ENCODE assay signal across 21 cellular contexts in genomic region chr17:17801800-17802481, GRCh38. TPM values are rescaled to one million over a fixed set of nuclear protein-coding genes. Genes with fewer than 3 reads are reported as not detected.
DNase-seq lines count a peak whose midpoint lies in the region; ATAC-seq lines count a peak whose summit lies in the region.
"Had no signal": no experiment of that assay in that cellular context is flagged by ENCODE, and none has a peak within 500 bp of the region (broad histone marks: within the 10 kb centered on the region; RNA-seq: fewer than 3 reads in every experiment).

No MANE protein-coding gene starts in this region.

- peaks cover 8% of the 10 kb centered on the region for H3K36me3 ChIP-seq in Karpas-422 (ENCODE audit: insufficient read depth, low read length)

- CTCF ChIA-PET in activated CD8-positive, alpha-beta memory T cell treated with anti-CD3 and anti-CD28 coated beads, Interleukin-2, amount 10 ng/mL, durations not matched to agents 7 days and 5 days (lab: Charles Lee), result interaction anchor here (1.8 kb wide), 2 partner anchors 9 to 11 kb away, joined by 7 to 10 read pairs; no protein-coding TSS in a partner anchor

- H3K9me3 ChIP-seq in Karpas-422 (ENCODE audit: low read length), result no peaks in the 10 kb centered on the region

- H3K4me3 ChIP-seq in Karpas-422 (ENCODE audit: low read length), result no peak overlapping the region

- H4K20me1 ChIP-seq in Karpas-422 (ENCODE audit: insufficient read depth, low read depth, low read length), result no peaks in the 10 kb centered on the region; the same call in 1 of the 2 replicates

- no peak overlapping the region for H2AFZ ChIP-seq in Karpas-422 (ENCODE audit: low read length)

- H3K79me2 ChIP-seq in Karpas-422 (ENCODE audit: low read length), result no peaks in the 10 kb centered on the region

- ATAC-seq in stimulated activated naive B cell treated with anti-CD40 and anti-IgM and Interleukin-4, amounts not matched to agents 10 μg/mL and 1 μg/mL and 100 μg/mL, for 72 hours (replicated peaks), result no peak
- ATAC-seq in activated CD8-positive, alpha-beta memory T cell treated with anti-CD3 and anti-CD28 coated beads, Interleukin-2, amount 10 ng/mL, durations not matched to agents 7 days and 5 days, result no peak
- ATAC-seq in GM21515 (IDR thresholded peaks at IDR 0.05; ENCODE audit: unreplicated experiment), result no peak
- ATAC-seq: CD8-positive, alpha-beta T cell; Panc1 had no signal

- no peak overlapping the region for H3K4me2 ChIP-seq in Karpas-422 (ENCODE audit: low read depth, low read length, poor library complexity, severe bottlenecking)

- H3K27me3 Mint-ChIP-seq in stimulated activated naive B cell treated with anti-CD40 and anti-IgM and Interleukin-4, amounts not matched to agents 10 μg/mL and 1 μg/mL and 100 μg/mL, for 72 hours, result no peaks in the 10 kb centered on the region
- H3K27me3 Mint-ChIP-seq in activated CD8-positive, alpha-beta memory T cell treated with anti-CD3 and anti-CD28 coated beads, Interleukin-2, amount 10 ng/mL, durations not matched to agents 7 days and 5 days, result no peaks in the 10 kb centered on the region

- H3K4me1 Mint-ChIP-seq in stimulated activated naive B cell treated with anti-CD40 and anti-IgM and Interleukin-4, amounts not matched to agents 10 μg/mL and 1 μg/mL and 100 μg/mL, for 72 hours, result peaks cover 0 to 6% of the 10 kb centered on the region in 2 donors
- no peaks in the 10 kb centered on the region for H3K4me1 Mint-ChIP-seq in activated CD8-positive, alpha-beta memory T cell treated with anti-CD3 and anti-CD28 coated beads, Interleukin-2, amount 10 ng/mL, durations not matched to agents 7 days and 5 days

- H3K27me3 ChIP-seq in Karpas-422 (ENCODE audit: low read length) (no peaks in the 10 kb centered on the region), layer of hippocampus (ENCODE audit: control insufficient read depth, insufficient read depth, low read length) (no peaks in the 10 kb centered on the region)

- peak overlapping the region; percentile 33 for H3K27ac Mint-ChIP-seq in stimulated activated naive B cell treated with anti-CD40 and anti-IgM and Interleukin-4, amounts not matched to agents 10 μg/mL and 1 μg/mL and 100 μg/mL, for 72 hours
- no peak overlapping the region for H3K27ac Mint-ChIP-seq in activated CD8-positive, alpha-beta memory T cell treated with anti-CD3 and anti-CD28 coated beads, Interleukin-2, amount 10 ng/mL, durations not matched to agents 7 days and 5 days
- H3K27ac Mint-ChIP-seq: CD8-positive, alpha-beta T cell had no signal

- H3K36me3 Mint-ChIP-seq in stimulated activated naive B cell treated with anti-CD40 and anti-IgM and Interleukin-4, amounts not matched to agents 10 μg/mL and 1 μg/mL and 100 μg/mL, for 72 hours, result peaks cover 39 to 41% of the 10 kb centered on the region in 2 donors
- H3K36me3 Mint-ChIP-seq in activated CD8-positive, alpha-beta memory T cell treated with anti-CD3 and anti-CD28 coated beads, Interleukin-2, amount 10 ng/mL, durations not matched to agents 7 days and 5 days, result no peaks in the 10 kb centered on the region

- no peak overlapping the region for H3K4me3 Mint-ChIP-seq in stimulated activated naive B cell treated with anti-CD40 and anti-IgM and Interleukin-4, amounts not matched to agents 10 μg/mL and 1 μg/mL and 100 μg/mL, for 72 hours
- no peak overlapping the region for H3K4me3 Mint-ChIP-seq in activated CD8-positive, alpha-beta memory T cell treated with anti-CD3 and anti-CD28 coated beads, Interleukin-2, amount 10 ng/mL, durations not matched to agents 7 days and 5 days
- H3K4me3 Mint-ChIP-seq: CD8-positive, alpha-beta T cell had no signal

- no peak overlapping the region for H3K9ac ChIP-seq in Karpas-422 (ENCODE audit: low read length)

- H3K9me3 Mint-ChIP-seq in stimulated activated naive B cell treated with anti-CD40 and anti-IgM and Interleukin-4, amounts not matched to agents 10 μg/mL and 1 μg/mL and 100 μg/mL, for 72 hours, result no peaks in the 10 kb centered on the region
- H3K9me3 Mint-ChIP-seq in activated CD8-positive, alpha-beta memory T cell treated with anti-CD3 and anti-CD28 coated beads, Interleukin-2, amount 10 ng/mL, durations not matched to agents 7 days and 5 days (ENCODE audit: low read depth), result no peaks in the 10 kb centered on the region
- H3K9me3 Mint-ChIP-seq: CD8-positive, alpha-beta T cell had no signal

- no peaks in the 10 kb centered on the region for H3K9me2 ChIP-seq in Karpas-422 (replicated peaks; ENCODE audit: insufficient read depth, low read length)

- DNase-seq in Karpas-422 (peak; percentile 63), NCI-H526 treated with DMSO at 0.1 percent for 48 hours (lab: John Stamatoyannopoulos, UW) (no peak), HUDEP-2 (lab: John Stamatoyannopoulos, UW; ENCODE audit: unreplicated experiment in 76 of 76) (no peak)
- no peak for DNase-seq in stimulated activated naive B cell treated with anti-CD40 and anti-IgM and Interleukin-4, amounts not matched to agents 10 μg/mL and 1 μg/mL and 100 μg/mL, for 72 hours
- DNase-seq in activated CD8-positive, alpha-beta memory T cell treated with anti-CD3 and anti-CD28 coated beads, Interleukin-2, amount 10 ng/mL, durations not matched to agents 7 days and 5 days, result no peak
- DNase-seq: CD8-positive, alpha-beta T cell; DMS79 treated with DMSO at 0.1 percent for 48 hours; GF-D8; Kasumi-1; NCI-H1105 treated with DMSO at 0.1 percent for 48 hours; NCI-H1694; NCI-H2029 treated with DMSO at 0.1 percent for 48 hours; NCI-H2227 treated with DMSO at 0.1 percent for 48 hours; NCI-H69; SHP77 treated with DMSO at 0.1 percent for 48 hours had no signal

- H3K27ac ChIP-seq in Karpas-422 (ENCODE audit: low read length) (no peak overlapping the region), angular gyrus (ENCODE audit: low read depth, low read length) (peak overlapping the region; percentile 51), layer of hippocampus (ENCODE audit: low read depth, low read length) (peak overlapping the region; percentile 19)
- H3K27ac ChIP-seq: C4-2B, HL-60 had no signal

- H3K4me1 ChIP-seq in Karpas-422 (ENCODE audit: low read length), result peaks cover 40% of the 10 kb centered on the region

RNA-seq across cellular contexts. Expression of gene SREBF1, which starts 34.8 kb away (rescaled TPM):
- total RNA-seq in Karpas-422 (2014; rRNA removed; shearing (Covaris generic); ENCODE audit: low replicate concordance), result 52.0 and 103 TPM in 2 replicates
- 100 to 1,000 TPM in 1 of 2 experiments, 10 to 100 TPM in 1; 90.6 to 184 TPM for total RNA-seq in activated CD8-positive, alpha-beta memory T cell treated with anti-CD3 and anti-CD28 coated beads, Interleukin-2, amount 10 ng/mL, durations not matched to agents 7 days and 5 days
